In the genomic region with DNA sequence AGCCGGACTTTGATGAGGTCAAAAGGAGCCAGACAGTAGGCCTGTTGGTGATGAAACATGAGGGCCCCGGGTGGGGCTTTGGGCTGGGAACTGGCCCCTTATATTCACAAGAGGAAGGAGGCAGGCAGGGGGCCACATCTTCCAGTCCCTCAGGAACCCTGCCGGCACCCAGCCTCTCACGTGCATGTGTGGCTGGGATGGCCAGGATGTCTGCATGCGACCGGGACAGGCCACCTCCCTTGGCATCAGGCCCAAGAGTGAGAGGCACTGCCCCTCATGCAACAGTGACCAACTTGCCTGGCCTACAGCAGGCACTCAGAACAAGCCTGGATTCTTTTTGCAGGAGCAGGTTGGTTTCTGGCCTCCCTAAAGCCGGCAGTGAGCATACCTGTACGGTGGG, we compare ENCODE assay signal across 1 cellular context.
TF ChIP-seq lines count a peak whose summit lies in the region.

No MANE protein-coding gene starts in this region.

TF ChIP-seq in H1, 55 proteins besides CTCF, POLR2A, EP300 and RAD21:
- TF ChIP-seq, protein P1, sequence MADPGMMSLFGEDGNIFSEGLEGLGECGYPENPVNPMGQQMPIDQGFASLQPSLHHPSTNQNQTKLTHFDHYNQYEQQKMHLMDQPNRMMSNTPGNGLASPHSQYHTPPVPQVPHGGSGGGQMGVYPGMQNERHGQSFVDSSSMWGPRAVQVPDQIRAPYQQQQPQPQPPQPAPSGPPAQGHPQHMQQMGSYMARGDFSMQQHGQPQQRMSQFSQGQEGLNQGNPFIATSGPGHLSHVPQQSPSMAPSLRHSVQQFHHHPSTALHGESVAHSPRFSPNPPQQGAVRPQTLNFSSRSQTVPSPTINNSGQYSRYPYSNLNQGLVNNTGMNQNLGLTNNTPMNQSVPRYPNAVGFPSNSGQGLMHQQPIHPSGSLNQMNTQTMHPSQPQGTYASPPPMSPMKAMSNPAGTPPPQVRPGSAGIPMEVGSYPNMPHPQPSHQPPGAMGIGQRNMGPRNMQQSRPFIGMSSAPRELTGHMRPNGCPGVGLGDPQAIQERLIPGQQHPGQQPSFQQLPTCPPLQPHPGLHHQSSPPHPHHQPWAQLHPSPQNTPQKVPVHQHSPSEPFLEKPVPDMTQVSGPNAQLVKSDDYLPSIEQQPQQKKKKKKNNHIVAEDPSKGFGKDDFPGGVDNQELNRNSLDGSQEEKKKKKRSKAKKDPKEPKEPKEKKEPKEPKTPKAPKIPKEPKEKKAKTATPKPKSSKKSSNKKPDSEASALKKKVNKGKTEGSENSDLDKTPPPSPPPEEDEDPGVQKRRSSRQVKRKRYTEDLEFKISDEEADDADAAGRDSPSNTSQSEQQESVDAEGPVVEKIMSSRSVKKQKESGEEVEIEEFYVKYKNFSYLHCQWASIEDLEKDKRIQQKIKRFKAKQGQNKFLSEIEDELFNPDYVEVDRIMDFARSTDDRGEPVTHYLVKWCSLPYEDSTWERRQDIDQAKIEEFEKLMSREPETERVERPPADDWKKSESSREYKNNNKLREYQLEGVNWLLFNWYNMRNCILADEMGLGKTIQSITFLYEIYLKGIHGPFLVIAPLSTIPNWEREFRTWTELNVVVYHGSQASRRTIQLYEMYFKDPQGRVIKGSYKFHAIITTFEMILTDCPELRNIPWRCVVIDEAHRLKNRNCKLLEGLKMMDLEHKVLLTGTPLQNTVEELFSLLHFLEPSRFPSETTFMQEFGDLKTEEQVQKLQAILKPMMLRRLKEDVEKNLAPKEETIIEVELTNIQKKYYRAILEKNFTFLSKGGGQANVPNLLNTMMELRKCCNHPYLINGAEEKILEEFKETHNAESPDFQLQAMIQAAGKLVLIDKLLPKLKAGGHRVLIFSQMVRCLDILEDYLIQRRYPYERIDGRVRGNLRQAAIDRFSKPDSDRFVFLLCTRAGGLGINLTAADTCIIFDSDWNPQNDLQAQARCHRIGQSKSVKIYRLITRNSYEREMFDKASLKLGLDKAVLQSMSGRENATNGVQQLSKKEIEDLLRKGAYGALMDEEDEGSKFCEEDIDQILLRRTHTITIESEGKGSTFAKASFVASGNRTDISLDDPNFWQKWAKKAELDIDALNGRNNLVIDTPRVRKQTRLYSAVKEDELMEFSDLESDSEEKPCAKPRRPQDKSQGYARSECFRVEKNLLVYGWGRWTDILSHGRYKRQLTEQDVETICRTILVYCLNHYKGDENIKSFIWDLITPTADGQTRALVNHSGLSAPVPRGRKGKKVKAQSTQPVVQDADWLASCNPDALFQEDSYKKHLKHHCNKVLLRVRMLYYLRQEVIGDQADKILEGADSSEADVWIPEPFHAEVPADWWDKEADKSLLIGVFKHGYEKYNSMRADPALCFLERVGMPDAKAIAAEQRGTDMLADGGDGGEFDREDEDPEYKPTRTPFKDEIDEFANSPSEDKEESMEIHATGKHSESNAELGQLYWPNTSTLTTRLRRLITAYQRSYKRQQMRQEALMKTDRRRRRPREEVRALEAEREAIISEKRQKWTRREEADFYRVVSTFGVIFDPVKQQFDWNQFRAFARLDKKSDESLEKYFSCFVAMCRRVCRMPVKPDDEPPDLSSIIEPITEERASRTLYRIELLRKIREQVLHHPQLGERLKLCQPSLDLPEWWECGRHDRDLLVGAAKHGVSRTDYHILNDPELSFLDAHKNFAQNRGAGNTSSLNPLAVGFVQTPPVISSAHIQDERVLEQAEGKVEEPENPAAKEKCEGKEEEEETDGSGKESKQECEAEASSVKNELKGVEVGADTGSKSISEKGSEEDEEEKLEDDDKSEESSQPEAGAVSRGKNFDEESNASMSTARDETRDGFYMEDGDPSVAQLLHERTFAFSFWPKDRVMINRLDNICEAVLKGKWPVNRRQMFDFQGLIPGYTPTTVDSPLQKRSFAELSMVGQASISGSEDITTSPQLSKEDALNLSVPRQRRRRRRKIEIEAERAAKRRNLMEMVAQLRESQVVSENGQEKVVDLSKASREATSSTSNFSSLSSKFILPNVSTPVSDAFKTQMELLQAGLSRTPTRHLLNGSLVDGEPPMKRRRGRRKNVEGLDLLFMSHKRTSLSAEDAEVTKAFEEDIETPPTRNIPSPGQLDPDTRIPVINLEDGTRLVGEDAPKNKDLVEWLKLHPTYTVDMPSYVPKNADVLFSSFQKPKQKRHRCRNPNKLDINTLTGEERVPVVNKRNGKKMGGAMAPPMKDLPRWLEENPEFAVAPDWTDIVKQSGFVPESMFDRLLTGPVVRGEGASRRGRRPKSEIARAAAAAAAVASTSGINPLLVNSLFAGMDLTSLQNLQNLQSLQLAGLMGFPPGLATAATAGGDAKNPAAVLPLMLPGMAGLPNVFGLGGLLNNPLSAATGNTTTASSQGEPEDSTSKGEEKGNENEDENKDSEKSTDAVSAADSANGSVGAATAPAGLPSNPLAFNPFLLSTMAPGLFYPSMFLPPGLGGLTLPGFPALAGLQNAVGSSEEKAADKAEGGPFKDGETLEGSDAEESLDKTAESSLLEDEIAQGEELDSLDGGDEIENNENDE (IDR thresholded peaks at IDR 0.05; ENCODE audit: insufficient replicate concordance, low read length), result no peak
- TF ChIP-seq, protein P2, sequence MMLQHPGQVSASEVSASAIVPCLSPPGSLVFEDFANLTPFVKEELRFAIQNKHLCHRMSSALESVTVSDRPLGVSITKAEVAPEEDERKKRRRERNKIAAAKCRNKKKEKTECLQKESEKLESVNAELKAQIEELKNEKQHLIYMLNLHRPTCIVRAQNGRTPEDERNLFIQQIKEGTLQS (IDR thresholded peaks at IDR 0.05; ENCODE audit: insufficient read depth, low read depth, low read length), result no peak
- no peak for TF ChIP-seq TEAD4 (IDR thresholded peaks at IDR 0.05; ENCODE audit: low read depth, low read length)
- no peak for TF ChIP-seq EGR1 (IDR thresholded peaks at IDR 0.05; ENCODE audit: borderline replicate concordance, low read depth, low read length)
- no peak for TF ChIP-seq NRF1 (IDR thresholded peaks at IDR 0.05; ENCODE audit: low read depth, low read length)
- no peak for TF ChIP-seq BACH1 (IDR thresholded peaks at IDR 0.05; ENCODE audit: low read length)
- TF ChIP-seq CEBPB (IDR thresholded peaks at IDR 0.05; ENCODE audit: low read depth, low read length), result no peak
- TF ChIP-seq SIRT6 (IDR thresholded peaks at IDR 0.05; ENCODE audit: low read length), result no peak
- TF ChIP-seq RXRA (IDR thresholded peaks at IDR 0.05; ENCODE audit: insufficient read depth, low read depth, low read length), result no peak
- no peak for TF ChIP-seq SP4 (IDR thresholded peaks at IDR 0.05; ENCODE audit: low read length)
- TF ChIP-seq ASH2L (IDR thresholded peaks at IDR 0.05; ENCODE audit: low read length), result no peak
- no peak for TF ChIP-seq HDAC2 (IDR thresholded peaks at IDR 0.05; ENCODE audit: borderline replicate concordance in 1 of 2, low read depth in 2 of 2, low read length in 2 of 2)
- no peak for TF ChIP-seq JUND (IDR thresholded peaks at IDR 0.05; ENCODE audit: low read length)
- TF ChIP-seq YY1 (IDR thresholded peaks at IDR 0.05; ENCODE audit: low read depth, low read length), result no peak
